In genomic region chr20:7220755-7221154, GRCh38 we compare ENCODE assay signal across 34 cellular contexts.
"Had no signal": no experiment of that assay in that cellular context is flagged by ENCODE, and none has a peak within 500 bp of the region (broad histone marks: within the 10 kb centered on the region; RNA-seq: fewer than 3 reads in every experiment).

No MANE protein-coding gene starts in this region.

- H3K9me3 ChIP-seq: adrenal gland, body of pancreas had no signal

- H3K4me3 ChIP-seq: adrenal gland, ascending aorta, body of pancreas, breast epithelium, cardiac muscle cell had no signal

- H3K27me3 ChIP-seq: adrenal gland, ascending aorta, body of pancreas, brain microvascular endothelial cell, breast epithelium, cardiac muscle cell had no signal

- FAIRE-seq: astrocyte, bronchial epithelial cell had no signal

- H3K27ac ChIP-seq: adrenal gland, ascending aorta, body of pancreas, brain microvascular endothelial cell, breast epithelium, cardiac muscle cell had no signal

- H3K4me1 ChIP-seq: adrenal gland, ascending aorta, body of pancreas, breast epithelium had no signal

- H3K36me3 ChIP-seq: adrenal gland, ascending aorta, brain microvascular endothelial cell, breast epithelium, cardiac muscle cell had no signal

- DNase-seq: activated effector memory CD4-positive, alpha-beta T cell treated with anti-CD3 and anti-CD28 coated beads, Interleukin-2, amount 50 U/mL, for 16 hours; activated effector memory CD4-positive, alpha-beta T cell treated with Interleukin-2 at 50 U/mL for 16 hours; activated gamma-delta T cell; activated gamma-delta T cell treated with Interleukin-2 at 50 U/mL for 16 hours; activated naive CD4-positive, alpha-beta T cell; activated naive CD4-positive, alpha-beta T cell treated with anti-CD3 and anti-CD28 coated beads for 36 hours; activated naive CD4-positive, alpha-beta T cell treated with anti-CD3 and anti-CD28 coated beads, Interleukin-2, amount 10 ng/mL, durations not matched to agents 7 days and 5 days; activated naive CD4-positive, alpha-beta T cell treated with anti-CD3 and anti-CD28 coated beads, Interleukin-2, amount 50 U/mL, for 16 hours; activated naive CD4-positive, alpha-beta T cell treated with Interleukin-2 at 50 U/mL for 16 hours; activated naive CD8-positive, alpha-beta T cell treated with anti-CD3 and anti-CD28 coated beads for 36 hours; activated naive CD8-positive, alpha-beta T cell treated with anti-CD3 and anti-CD28 coated beads, Interleukin-2, amount 10 ng/mL, durations not matched to agents 7 days and 5 days; activated naive CD8-positive, alpha-beta T cell treated with anti-CD3 and anti-CD28 coated beads, Interleukin-2, amount 50 U/mL, for 24 hours; activated T-cell treated with anti-CD3 and anti-CD28 coated beads, Interleukin-2, amount 50 U/mL, for 1 hour; activated T-cell treated with anti-CD3 and anti-CD28 coated beads, Interleukin-2, amount 50 U/mL, for 24 hours; activated T-cell treated with anti-CD3 and anti-CD28 coated beads, Interleukin-2, amount 50 U/mL, for 4 hours; activated T-cell treated with anti-CD3 and anti-CD28 coated beads, Interleukin-2, amount 50 U/mL, for 48 hours; activated T-cell treated with anti-CD3 and anti-CD28 coated beads, Interleukin-2, amount 50 U/mL, for 72 hours; adrenal gland; amniotic stem cell; amygdala; anterior cingulate cortex; aorta; body of pancreas; brain microvascular endothelial cell; caudate nucleus; central memory CD4-positive, alpha-beta T cell; cerebellar nuclear complex had no signal

- ATAC-seq: activated naive CD4-positive, alpha-beta T cell treated with anti-CD3 and anti-CD28 coated beads, Interleukin-2, amount 50 U/mL, for 72 hours; activated naive CD8-positive, alpha-beta T cell treated with anti-CD3 and anti-CD28 coated beads, Interleukin-2, amount 50 U/mL, for 24 hours; activated T-cell treated with anti-CD3 and anti-CD28 coated beads, Interleukin-2, amount 50 U/mL, for 4 hours; activated T-cell treated with anti-CD3 and anti-CD28 coated beads, Interleukin-2, amount 50 U/mL, for 72 hours; activated T-helper 17 cell treated with anti-CD3 and anti-CD28 coated beads, Interleukin-2, amount 50 U/mL, for 72 hours; body of pancreas had no signal
